16 cellular contexts compared by ENCODE assay signal in genomic region chr11:36088234-36088975, GRCh38.
DNase-seq lines count a peak whose midpoint lies in the region; ATAC-seq and TF ChIP-seq lines count a peak whose summit lies in the region.
"Had no signal": no experiment of that assay in that cellular context is flagged by ENCODE, and none has a peak within 500 bp of the region (broad histone marks: within the 10 kb centered on the region; RNA-seq: fewer than 3 reads in every experiment).

No MANE protein-coding gene starts in this region.

- peaks cover 4% of the 10 kb centered on the region for H3K9me3 Mint-ChIP-seq in progenitor cell of endocrine pancreas (ENCODE audit: low read depth)
- H3K9me3 Mint-ChIP-seq: T-helper 1 cell treated with Interleukin-12 subunit alpha and Interleukin-12 subunit beta and Interleukin-4 antibody, amounts not matched to agents 30 μg/mL and 1 μg/mL, for 36 hours had no signal

- peaks cover 15% of the 10 kb centered on the region for H3K36me3 Mint-ChIP-seq in progenitor cell of endocrine pancreas (ENCODE audit: insufficient read depth)
- H3K36me3 Mint-ChIP-seq: memory B cell had no signal

- ATAC-seq in GM21619 (IDR thresholded peaks at IDR 0.05; ENCODE audit: unreplicated experiment), result no peak
- ATAC-seq: activated CD8-positive, alpha-beta T cell treated with anti-CD3 and anti-CD28 coated beads, Interleukin-2, amount 10 ng/mL, durations not matched to agents 7 days and 5 days had no signal

- no peaks in the 10 kb centered on the region for H3K27me3 Mint-ChIP-seq in progenitor cell of endocrine pancreas

- no peaks in the 10 kb centered on the region for H3K4me1 Mint-ChIP-seq in progenitor cell of endocrine pancreas (ENCODE audit: low read depth)
- H3K4me1 Mint-ChIP-seq: memory B cell had no signal

- H3K27me3 ChIP-seq in BJ (ENCODE audit: control insufficient read depth, insufficient read depth, low read length) (no peaks in the 10 kb centered on the region), ascending aorta (no peaks in the 10 kb centered on the region), esophagus muscularis mucosa (no peaks in the 10 kb centered on the region)

- no peak for TF ChIP-seq POLR2A in esophagus muscularis mucosa (IDR thresholded peaks at IDR 0.05; ENCODE audit: low read depth)

- CTCF ChIA-PET in BJ (lab: Yijun Ruan, JAX), result interaction anchor here (0.6 to 1.3 kb wide), 4 partner anchors 19 to 45 kb away, joined by 3 to 5 read pairs (median 3); no protein-coding TSS in a partner anchor

- H3K9me3 ChIP-seq in ascending aorta (no peaks in the 10 kb centered on the region), esophagus muscularis mucosa (peaks cover 0 to 3% (median 0%) of the 10 kb centered on the region in 4 donors)

- H3K4me3 ChIP-seq in BJ (ENCODE audit: low read depth, low read length) (no peak overlapping the region), ascending aorta (no peak overlapping the region), esophagus muscularis mucosa (no peak overlapping the region)
- H3K4me3 ChIP-seq: heart left ventricle had no signal

- TF ChIP-seq EP300 in esophagus muscularis mucosa (IDR thresholded peaks at IDR 0.05), result no peak

- H3K4me3 Mint-ChIP-seq in progenitor cell of endocrine pancreas (ENCODE audit: low read depth), result no peak overlapping the region
- H3K4me3 Mint-ChIP-seq: activated CD8-positive, alpha-beta T cell treated with anti-CD3 and anti-CD28 coated beads, Interleukin-2, amount 10 ng/mL, durations not matched to agents 7 days and 5 days; memory B cell; T-helper 1 cell treated with Interleukin-12 subunit alpha and Interleukin-12 subunit beta and Interleukin-4 antibody, amounts not matched to agents 30 μg/mL and 1 μg/mL, for 36 hours had no signal

- POLR2A ChIA-PET in BJ (lab: Charles Lee), result no interaction called here

- intact Hi-C loops in ascending aorta (cut with DNase I), result no loop called here
- intact Hi-C loops in esophagus muscularis mucosa (cut with DNase I), result no loop called here

- peaks cover 0 to 5% of the 10 kb centered on the region in 2 donors for H3K4me1 ChIP-seq in ascending aorta
- peaks cover 0 to 14% (median 0%) of the 10 kb centered on the region in 4 donors for H3K4me1 ChIP-seq in esophagus muscularis mucosa

- H3K36me3 ChIP-seq in BJ (ENCODE audit: control insufficient read depth, insufficient read depth, low read length), result no peaks in the 10 kb centered on the region
- no peaks in the 10 kb centered on the region for H3K36me3 ChIP-seq in ascending aorta
- peaks cover 0 to 8% (median 0%) of the 10 kb centered on the region in 4 donors for H3K36me3 ChIP-seq in esophagus muscularis mucosa

- H3K27ac ChIP-seq in ascending aorta (peak overlapping the region; percentile 57 to 73), esophagus muscularis mucosa (replicated peaks in 1 of 4) (no peak overlapping the region)

- H3K27ac Mint-ChIP-seq in progenitor cell of endocrine pancreas, result no peak overlapping the region
- H3K27ac Mint-ChIP-seq: activated CD8-positive, alpha-beta T cell treated with anti-CD3 and anti-CD28 coated beads, Interleukin-2, amount 10 ng/mL, durations not matched to agents 7 days and 5 days; memory B cell; T-helper 1 cell treated with Interleukin-12 subunit alpha and Interleukin-12 subunit beta and Interleukin-4 antibody, amounts not matched to agents 30 μg/mL and 1 μg/mL, for 36 hours had no signal

- peak; percentile 13 for DNase-seq in BJ (ENCODE audit: low read depth)
- DNase-seq in ascending aorta (ENCODE audit: low spot score in 2 of 2), result no peak
- peak; percentile 86 for DNase-seq in esophagus muscularis mucosa (ENCODE audit: extremely low spot score)
- peak; percentile 18 for DNase-seq in midbrain (lab: John Stamatoyannopoulos, UW)
- DNase-seq in progenitor cell of endocrine pancreas (ENCODE audit: low spot score, unreplicated experiment), result no peak
- no peak for DNase-seq in central memory CD4-positive, alpha-beta T cell
- DNase-seq in cortex of kidney (lab: John Stamatoyannopoulos, UW), result no peak
- DNase-seq: activated CD8-positive, alpha-beta T cell treated with anti-CD3 and anti-CD28 coated beads, Interleukin-2, amount 10 ng/mL, durations not matched to agents 7 days and 5 days; heart left ventricle; NCI-H1694; NCI-H2227 treated with DMSO at 0.1 percent for 48 hours; NK-92 treated with Interleukin-12 subunit alpha and Interleukin-12 subunit beta, amount 100 ng/mL, for 24 hours; stimulated activated CD4-positive, alpha-beta T cell treated with anti-CD3 and anti-CD28 coated beads, Interleukin-1b, Interleukin-23, amount 100 ng/mL, for 48 hours had no signal

- TF ChIP-seq CTCF in BJ (IDR thresholded peaks at IDR 0.05; ENCODE audit: insufficient read depth, low read depth, low read length), result no peak
- no peak for TF ChIP-seq CTCF in ascending aorta (IDR thresholded peaks at IDR 0.05)
- TF ChIP-seq CTCF in esophagus muscularis mucosa (IDR thresholded peaks at IDR 0.05), result no peak
- TF ChIP-seq CTCF in progenitor cell of endocrine pancreas (IDR thresholded peaks at IDR 0.05; ENCODE audit: unreplicated experiment), result no peak

- 46% methylated on average over 7 of the region's 7 CpGs for WGBS in esophagus muscularis mucosa

Comparison
In these comparisons a context has a peak if more than half of its experiments do, and no peak if none do; other contexts are left out.
1. DNase-seq: peak in BJ (single experiment), esophagus muscularis mucosa (single experiment) and midbrain (single experiment); none in ascending aorta (0 of 2), progenitor cell of endocrine pancreas (single experiment), central memory CD4-positive, alpha-beta T cell (single experiment) and cortex of kidney (single experiment).
2. H3K27ac ChIP-seq: peak in ascending aorta (2 of 2); none in esophagus muscularis mucosa (0 of 4).